In the genomic region with DNA sequence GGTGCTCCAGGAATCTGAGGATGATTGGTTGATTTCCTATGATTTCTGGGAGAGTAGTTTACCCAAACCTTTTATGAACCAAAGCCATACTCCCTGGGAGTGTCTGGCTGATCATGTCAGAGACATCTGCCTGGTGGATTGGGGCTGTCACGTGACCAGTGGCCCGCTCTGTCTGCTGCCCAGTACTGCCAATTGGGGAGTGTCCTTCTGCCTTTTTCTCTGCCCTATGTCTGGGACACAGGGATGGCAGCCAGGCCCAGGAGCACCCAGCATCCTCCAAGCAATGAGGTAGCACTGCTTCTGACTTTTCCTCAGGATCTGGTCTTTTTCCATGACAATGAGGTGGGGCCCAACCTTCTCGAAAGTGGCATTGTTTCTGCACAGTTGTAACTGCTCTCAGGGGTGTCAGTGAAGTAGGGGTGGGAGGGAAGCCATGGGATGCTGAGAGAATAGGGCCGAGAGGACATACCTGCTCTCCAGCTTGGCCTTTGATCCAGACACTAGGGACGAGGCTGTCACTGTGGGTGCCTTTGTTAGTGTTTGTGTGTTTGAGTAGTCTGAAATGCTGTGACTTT, we compare ENCODE assay signal across 2 cellular contexts.
TF ChIP-seq lines count a peak whose summit lies in the region.

No MANE protein-coding gene starts in this region.

TF ChIP-seq in GM23338, 12 proteins besides CTCF, POLR2A, EP300 and RAD21:
- TF ChIP-seq JUNB (IDR thresholded peaks at IDR 0.05; ENCODE audit: unreplicated experiment) (no peak), ZNF331 (CRISPR knock-in tag; IDR thresholded peaks at IDR 0.05; ENCODE audit: low read depth) (no peak), EZH2 (IDR thresholded peaks at IDR 0.05; ENCODE audit: low read depth, unreplicated experiment) (no peak), STAT1 (IDR thresholded peaks at IDR 0.05; ENCODE audit: unreplicated experiment) (no peak), NANOG (IDR thresholded peaks at IDR 0.05; ENCODE audit: borderline replicate concordance) (no peak), POLR2AphosphoS5 (IDR thresholded peaks at IDR 0.05; ENCODE audit: low read depth) (no peak)
- TF ChIP-seq, protein P1, sequence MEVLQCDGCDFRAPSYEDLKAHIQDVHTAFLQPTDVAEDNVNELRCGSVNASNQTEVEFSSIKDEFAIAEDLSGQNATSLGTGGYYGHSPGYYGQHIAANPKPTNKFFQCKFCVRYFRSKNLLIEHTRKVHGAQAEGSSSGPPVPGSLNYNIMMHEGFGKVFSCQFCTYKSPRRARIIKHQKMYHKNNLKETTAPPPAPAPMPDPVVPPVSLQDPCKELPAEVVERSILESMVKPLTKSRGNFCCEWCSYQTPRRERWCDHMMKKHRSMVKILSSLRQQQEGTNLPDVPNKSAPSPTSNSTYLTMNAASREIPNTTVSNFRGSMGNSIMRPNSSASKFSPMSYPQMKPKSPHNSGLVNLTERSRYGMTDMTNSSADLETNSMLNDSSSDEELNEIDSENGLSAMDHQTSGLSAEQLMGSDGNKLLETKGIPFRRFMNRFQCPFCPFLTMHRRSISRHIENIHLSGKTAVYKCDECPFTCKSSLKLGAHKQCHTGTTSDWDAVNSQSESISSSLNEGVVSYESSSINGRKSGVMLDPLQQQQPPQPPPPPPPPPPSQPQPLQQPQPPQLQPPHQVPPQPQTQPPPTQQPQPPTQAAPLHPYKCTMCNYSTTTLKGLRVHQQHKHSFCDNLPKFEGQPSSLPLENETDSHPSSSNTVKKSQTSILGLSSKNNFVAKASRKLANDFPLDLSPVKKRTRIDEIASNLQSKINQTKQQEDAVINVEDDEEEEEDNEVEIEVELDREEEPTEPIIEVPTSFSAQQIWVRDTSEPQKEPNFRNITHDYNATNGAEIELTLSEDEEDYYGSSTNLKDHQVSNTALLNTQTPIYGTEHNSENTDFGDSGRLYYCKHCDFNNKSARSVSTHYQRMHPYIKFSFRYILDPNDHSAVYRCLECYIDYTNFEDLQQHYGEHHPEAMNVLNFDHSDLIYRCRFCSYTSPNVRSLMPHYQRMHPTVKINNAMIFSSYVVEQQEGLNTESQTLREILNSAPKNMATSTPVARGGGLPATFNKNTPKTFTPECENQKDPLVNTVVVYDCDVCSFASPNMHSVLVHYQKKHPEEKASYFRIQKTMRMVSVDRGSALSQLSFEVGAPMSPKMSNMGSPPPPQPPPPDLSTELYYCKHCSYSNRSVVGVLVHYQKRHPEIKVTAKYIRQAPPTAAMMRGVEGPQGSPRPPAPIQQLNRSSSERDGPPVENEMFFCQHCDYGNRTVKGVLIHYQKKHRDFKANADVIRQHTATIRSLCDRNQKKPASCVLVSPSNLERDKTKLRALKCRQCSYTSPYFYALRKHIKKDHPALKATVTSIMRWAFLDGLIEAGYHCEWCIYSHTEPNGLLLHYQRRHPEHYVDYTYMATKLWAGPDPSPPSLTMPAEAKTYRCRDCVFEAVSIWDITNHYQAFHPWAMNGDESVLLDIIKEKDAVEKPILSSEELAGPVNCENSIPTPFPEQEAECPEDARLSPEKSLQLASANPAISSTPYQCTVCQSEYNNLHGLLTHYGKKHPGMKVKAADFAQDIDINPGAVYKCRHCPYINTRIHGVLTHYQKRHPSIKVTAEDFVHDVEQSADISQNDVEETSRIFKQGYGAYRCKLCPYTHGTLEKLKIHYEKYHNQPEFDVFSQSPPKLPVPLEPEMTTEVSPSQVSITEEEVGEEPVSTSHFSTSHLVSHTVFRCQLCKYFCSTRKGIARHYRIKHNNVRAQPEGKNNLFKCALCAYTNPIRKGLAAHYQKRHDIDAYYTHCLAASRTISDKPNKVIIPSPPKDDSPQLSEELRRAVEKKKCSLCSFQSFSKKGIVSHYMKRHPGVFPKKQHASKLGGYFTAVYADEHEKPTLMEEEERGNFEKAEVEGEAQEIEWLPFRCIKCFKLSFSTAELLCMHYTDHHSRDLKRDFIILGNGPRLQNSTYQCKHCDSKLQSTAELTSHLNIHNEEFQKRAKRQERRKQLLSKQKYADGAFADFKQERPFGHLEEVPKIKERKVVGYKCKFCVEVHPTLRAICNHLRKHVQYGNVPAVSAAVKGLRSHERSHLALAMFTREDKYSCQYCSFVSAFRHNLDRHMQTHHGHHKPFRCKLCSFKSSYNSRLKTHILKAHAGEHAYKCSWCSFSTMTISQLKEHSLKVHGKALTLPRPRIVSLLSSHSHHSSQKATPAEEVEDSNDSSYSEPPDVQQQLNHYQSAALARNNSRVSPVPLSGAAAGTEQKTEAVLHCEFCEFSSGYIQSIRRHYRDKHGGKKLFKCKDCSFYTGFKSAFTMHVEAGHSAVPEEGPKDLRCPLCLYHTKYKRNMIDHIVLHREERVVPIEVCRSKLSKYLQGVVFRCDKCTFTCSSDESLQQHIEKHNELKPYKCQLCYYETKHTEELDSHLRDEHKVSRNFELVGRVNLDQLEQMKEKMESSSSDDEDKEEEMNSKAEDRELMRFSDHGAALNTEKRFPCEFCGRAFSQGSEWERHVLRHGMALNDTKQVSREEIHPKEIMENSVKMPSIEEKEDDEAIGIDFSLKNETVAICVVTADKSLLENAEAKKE (CRISPR knock-in tag; IDR thresholded peaks at IDR 0.05), result peak; percentile 16; the same call in 1 of the 2 replicates
- TF ChIP-seq, protein P2, sequence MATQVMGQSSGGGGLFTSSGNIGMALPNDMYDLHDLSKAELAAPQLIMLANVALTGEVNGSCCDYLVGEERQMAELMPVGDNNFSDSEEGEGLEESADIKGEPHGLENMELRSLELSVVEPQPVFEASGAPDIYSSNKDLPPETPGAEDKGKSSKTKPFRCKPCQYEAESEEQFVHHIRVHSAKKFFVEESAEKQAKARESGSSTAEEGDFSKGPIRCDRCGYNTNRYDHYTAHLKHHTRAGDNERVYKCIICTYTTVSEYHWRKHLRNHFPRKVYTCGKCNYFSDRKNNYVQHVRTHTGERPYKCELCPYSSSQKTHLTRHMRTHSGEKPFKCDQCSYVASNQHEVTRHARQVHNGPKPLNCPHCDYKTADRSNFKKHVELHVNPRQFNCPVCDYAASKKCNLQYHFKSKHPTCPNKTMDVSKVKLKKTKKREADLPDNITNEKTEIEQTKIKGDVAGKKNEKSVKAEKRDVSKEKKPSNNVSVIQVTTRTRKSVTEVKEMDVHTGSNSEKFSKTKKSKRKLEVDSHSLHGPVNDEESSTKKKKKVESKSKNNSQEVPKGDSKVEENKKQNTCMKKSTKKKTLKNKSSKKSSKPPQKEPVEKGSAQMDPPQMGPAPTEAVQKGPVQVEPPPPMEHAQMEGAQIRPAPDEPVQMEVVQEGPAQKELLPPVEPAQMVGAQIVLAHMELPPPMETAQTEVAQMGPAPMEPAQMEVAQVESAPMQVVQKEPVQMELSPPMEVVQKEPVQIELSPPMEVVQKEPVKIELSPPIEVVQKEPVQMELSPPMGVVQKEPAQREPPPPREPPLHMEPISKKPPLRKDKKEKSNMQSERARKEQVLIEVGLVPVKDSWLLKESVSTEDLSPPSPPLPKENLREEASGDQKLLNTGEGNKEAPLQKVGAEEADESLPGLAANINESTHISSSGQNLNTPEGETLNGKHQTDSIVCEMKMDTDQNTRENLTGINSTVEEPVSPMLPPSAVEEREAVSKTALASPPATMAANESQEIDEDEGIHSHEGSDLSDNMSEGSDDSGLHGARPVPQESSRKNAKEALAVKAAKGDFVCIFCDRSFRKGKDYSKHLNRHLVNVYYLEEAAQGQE (IDR thresholded peaks at IDR 0.05; ENCODE audit: unreplicated experiment), result no peak

TF ChIP-seq in K562, 482 proteins besides CTCF, POLR2A, EP300 and RAD21 (continues in another document):
- TF ChIP-seq RAD51 (IDR thresholded peaks at IDR 0.05; ENCODE audit: borderline replicate concordance, low read depth) (peak; percentile 89), BHLHE40 (IDR thresholded peaks at IDR 0.05; ENCODE audit: low read length) (peak; percentile 71), TOE1 (IDR thresholded peaks at IDR 0.05; ENCODE audit: borderline replicate concordance) (peak; percentile 81), TOE1 (CRISPR knock-in tag; IDR thresholded peaks at IDR 0.05; ENCODE audit: borderline replicate concordance, low read depth) (no peak), NCOR1 (IDR thresholded peaks at IDR 0.05) (no peak), DACH1 (IDR thresholded peaks at IDR 0.05; ENCODE audit: partially characterized antibody) (no peak), HNRNPL (IDR thresholded peaks at IDR 0.05; ENCODE audit: low read depth, low read length) (no peak), ETV1 (tag; conservative IDR thresholded peaks at IDR 0.05; ENCODE audit: low read depth) (no peak)
- TF ChIP-seq, protein P3, sequence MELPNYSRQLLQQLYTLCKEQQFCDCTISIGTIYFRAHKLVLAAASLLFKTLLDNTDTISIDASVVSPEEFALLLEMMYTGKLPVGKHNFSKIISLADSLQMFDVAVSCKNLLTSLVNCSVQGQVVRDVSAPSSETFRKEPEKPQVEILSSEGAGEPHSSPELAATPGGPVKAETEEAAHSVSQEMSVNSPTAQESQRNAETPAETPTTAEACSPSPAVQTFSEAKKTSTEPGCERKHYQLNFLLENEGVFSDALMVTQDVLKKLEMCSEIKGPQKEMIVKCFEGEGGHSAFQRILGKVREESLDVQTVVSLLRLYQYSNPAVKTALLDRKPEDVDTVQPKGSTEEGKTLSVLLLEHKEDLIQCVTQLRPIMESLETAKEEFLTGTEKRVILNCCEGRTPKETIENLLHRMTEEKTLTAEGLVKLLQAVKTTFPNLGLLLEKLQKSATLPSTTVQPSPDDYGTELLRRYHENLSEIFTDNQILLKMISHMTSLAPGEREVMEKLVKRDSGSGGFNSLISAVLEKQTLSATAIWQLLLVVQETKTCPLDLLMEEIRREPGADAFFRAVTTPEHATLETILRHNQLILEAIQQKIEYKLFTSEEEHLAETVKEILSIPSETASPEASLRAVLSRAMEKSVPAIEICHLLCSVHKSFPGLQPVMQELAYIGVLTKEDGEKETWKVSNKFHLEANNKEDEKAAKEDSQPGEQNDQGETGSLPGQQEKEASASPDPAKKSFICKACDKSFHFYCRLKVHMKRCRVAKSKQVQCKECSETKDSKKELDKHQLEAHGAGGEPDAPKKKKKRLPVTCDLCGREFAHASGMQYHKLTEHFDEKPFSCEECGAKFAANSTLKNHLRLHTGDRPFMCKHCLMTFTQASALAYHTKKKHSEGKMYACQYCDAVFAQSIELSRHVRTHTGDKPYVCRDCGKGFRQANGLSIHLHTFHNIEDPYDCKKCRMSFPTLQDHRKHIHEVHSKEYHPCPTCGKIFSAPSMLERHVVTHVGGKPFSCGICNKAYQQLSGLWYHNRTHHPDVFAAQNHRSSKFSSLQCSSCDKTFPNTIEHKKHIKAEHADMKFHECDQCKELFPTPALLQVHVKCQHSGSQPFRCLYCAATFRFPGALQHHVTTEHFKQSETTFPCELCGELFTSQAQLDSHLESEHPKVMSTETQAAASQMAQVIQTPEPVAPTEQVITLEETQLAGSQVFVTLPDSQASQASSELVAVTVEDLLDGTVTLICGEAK (IDR thresholded peaks at IDR 0.05), result peak; percentile 58; the same call in 1 of the 2 replicates
- TF ChIP-seq, protein P3 (CRISPR knock-in tag; IDR thresholded peaks at IDR 0.05), result no peak
- TF ChIP-seq, protein P4, sequence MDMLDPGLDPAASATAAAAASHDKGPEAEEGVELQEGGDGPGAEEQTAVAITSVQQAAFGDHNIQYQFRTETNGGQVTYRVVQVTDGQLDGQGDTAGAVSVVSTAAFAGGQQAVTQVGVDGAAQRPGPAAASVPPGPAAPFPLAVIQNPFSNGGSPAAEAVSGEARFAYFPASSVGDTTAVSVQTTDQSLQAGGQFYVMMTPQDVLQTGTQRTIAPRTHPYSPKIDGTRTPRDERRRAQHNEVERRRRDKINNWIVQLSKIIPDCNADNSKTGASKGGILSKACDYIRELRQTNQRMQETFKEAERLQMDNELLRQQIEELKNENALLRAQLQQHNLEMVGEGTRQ (CRISPR knock-in tag; IDR thresholded peaks at IDR 0.05), result peak; percentile 56
- TF ChIP-seq, protein P5, sequence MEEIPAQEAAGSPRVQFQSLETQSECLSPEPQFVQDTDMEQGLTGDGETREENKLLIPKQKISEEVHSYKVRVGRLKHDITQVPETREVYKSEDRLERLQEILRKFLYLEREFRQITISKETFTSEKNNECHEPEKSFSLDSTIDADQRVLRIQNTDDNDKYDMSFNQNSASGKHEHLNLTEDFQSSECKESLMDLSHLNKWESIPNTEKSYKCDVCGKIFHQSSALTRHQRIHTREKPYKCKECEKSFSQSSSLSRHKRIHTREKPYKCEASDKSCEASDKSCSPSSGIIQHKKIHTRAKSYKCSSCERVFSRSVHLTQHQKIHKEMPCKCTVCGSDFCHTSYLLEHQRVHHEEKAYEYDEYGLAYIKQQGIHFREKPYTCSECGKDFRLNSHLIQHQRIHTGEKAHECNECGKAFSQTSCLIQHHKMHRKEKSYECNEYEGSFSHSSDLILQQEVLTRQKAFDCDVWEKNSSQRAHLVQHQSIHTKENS (CRISPR knock-in tag; IDR thresholded peaks at IDR 0.05), result no peak
- TF ChIP-seq, protein P6, sequence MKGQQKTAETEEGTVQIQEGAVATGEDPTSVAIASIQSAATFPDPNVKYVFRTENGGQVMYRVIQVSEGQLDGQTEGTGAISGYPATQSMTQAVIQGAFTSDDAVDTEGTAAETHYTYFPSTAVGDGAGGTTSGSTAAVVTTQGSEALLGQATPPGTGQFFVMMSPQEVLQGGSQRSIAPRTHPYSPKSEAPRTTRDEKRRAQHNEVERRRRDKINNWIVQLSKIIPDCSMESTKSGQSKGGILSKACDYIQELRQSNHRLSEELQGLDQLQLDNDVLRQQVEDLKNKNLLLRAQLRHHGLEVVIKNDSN (CRISPR knock-in tag; IDR thresholded peaks at IDR 0.05), result peak; percentile 77
- TF ChIP-seq, protein P7, sequence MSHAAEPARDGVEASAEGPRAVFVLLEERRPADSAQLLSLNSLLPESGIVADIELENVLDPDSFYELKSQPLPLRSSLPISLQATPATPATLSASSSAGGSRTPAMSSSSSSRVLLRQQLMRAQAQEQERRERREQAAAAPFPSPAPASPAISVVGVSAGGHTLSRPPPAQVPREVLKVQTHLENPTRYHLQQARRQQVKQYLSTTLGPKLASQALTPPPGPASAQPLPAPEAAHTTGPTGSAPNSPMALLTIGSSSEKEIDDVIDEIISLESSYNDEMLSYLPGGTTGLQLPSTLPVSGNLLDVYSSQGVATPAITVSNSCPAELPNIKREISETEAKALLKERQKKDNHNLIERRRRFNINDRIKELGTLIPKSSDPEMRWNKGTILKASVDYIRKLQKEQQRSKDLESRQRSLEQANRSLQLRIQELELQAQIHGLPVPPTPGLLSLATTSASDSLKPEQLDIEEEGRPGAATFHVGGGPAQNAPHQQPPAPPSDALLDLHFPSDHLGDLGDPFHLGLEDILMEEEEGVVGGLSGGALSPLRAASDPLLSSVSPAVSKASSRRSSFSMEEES (CRISPR knock-in tag; IDR thresholded peaks at IDR 0.05), result peak; percentile 93
